ENCODE assay signal across 11 cellular contexts in genomic region chr4:152281822-152282221, GRCh38.
"Had no signal": no experiment of that assay in that cellular context is flagged by ENCODE, and none has a peak within 500 bp of the region (broad histone marks: within the 10 kb centered on the region; RNA-seq: fewer than 3 reads in every experiment).

No MANE protein-coding gene starts in this region.

- H3K4me3 Mint-ChIP-seq: activated B cell treated with CpG ODN at 0.5 μM for 24 hours; stimulated activated naive CD8-positive, alpha-beta T cell treated with anti-CD3 and anti-CD28 coated beads, Interleukin-15, amount 100 ng/mL, for 72 hours; type B pancreatic cell had no signal

- H3K4me2 ChIP-seq: hepatocyte had no signal

- H3K36me3 ChIP-seq: colonic mucosa, left lung, pancreas, sigmoid colon, spleen had no signal

- DNase-seq: activated B cell treated with CpG ODN at 0.5 μM for 24 hours; colonic mucosa; mammary epithelial cell; pancreas; sigmoid colon; spleen; stimulated activated naive CD8-positive, alpha-beta T cell treated with anti-CD3 and anti-CD28 coated beads, Interleukin-15, amount 100 ng/mL, for 72 hours had no signal

- H3K9me3 Mint-ChIP-seq: activated B cell treated with CpG ODN at 0.5 μM for 24 hours, type B pancreatic cell had no signal

- H3K4me1 ChIP-seq: colonic mucosa, left lung, pancreas, sigmoid colon, spleen had no signal

- H2AFZ ChIP-seq: hepatocyte had no signal

- H3K4me3 ChIP-seq: colonic mucosa, hepatocyte, left lung, pancreas, sigmoid colon, spleen had no signal

- H3K36me3 Mint-ChIP-seq: type B pancreatic cell had no signal

- H3K4me1 Mint-ChIP-seq: activated B cell treated with CpG ODN at 0.5 μM for 24 hours had no signal

- H3K27me3 Mint-ChIP-seq: activated B cell treated with CpG ODN at 0.5 μM for 24 hours; stimulated activated naive CD8-positive, alpha-beta T cell treated with anti-CD3 and anti-CD28 coated beads, Interleukin-15, amount 100 ng/mL, for 72 hours had no signal

- H3K27me3 ChIP-seq: colonic mucosa, hepatocyte, left lung, pancreas, sigmoid colon, spleen had no signal

- H3K9me3 ChIP-seq: colonic mucosa, left lung, pancreas, sigmoid colon, spleen had no signal

- H3K79me2 ChIP-seq: hepatocyte had no signal

- H3K27ac Mint-ChIP-seq: activated B cell treated with CpG ODN at 0.5 μM for 24 hours, type B pancreatic cell had no signal

- H3K27ac ChIP-seq: colonic mucosa, hepatocyte, left lung, pancreas, sigmoid colon, spleen had no signal

- ATAC-seq: esophagus mucosa, left lung, pancreas had no signal
